In the genomic region with DNA sequence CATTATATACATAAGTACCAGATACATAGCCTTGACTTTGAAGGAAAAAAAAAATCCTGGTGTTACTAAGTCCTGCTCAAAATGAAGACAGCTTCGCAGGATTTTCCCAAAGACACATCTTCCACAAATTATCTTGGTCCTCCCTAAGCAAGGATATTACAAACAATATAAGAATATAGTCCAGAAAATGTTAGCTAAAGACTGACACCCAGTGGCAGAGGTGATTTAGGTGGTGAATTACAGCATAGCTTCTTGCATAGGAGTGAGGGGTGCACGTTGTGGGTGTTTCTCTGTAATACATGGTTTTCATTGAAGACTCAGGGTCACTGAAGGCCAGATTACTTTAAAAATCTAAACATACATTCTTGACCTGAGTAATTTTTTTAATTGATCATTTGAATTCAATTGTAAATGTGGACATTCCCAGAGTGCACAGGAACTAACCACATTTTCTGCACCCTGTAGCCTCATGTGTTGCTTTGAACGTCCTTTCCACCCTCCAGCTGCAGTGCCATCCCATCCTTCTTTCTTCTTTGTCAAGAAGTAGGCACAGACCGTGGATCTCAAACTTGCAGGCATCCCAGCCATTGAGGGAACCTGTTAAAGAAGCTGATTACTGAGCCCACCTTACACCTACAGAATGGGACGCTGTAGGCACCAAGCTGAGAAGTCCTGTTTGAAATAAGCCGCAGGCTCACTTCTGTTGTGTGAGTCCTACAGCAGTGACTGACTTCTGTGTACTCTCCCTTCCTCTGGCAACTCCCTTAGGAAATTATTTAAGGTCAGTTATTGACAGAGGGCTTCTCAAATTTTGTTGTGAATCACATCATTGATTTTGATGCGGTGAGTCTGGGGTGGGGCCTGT, we compare ENCODE assay signal across 8 cellular contexts.
DNase-seq lines count a peak whose midpoint lies in the region; TF ChIP-seq lines count a peak whose summit lies in the region.

No MANE protein-coding gene starts in this region.

- H3K27me3 Mint-ChIP-seq in activated naive CD4-positive, alpha-beta T cell treated with anti-CD3 and anti-CD28 coated beads for 36 hours (ENCODE audit: low read depth): peaks cover 3% of the 10 kb centered on the region

- peak; percentile 51 for DNase-seq in activated naive CD4-positive, alpha-beta T cell treated with anti-CD3 and anti-CD28 coated beads for 36 hours
- DNase-seq in activated naive CD4-positive, alpha-beta T cell (lab: John Stamatoyannopoulos, UW): no peak
- peak; percentile 63 for DNase-seq in HuH-7 (ENCODE audit: low spot score)
- DNase-seq in SHP77 (lab: John Stamatoyannopoulos, UW): peak; percentile 49 to 52
- DNase-seq in fibroblast of pulmonary artery (ENCODE audit: low read depth): peak; percentile 60
- no peak for DNase-seq in spleen
- DNase-seq in amniotic stem cell (lab: John Stamatoyannopoulos, UW): no peak
- DNase-seq in HK-2 (ENCODE audit: unreplicated experiment): no peak

- intact Hi-C loops in activated naive CD4-positive, alpha-beta T cell treated with anti-CD3 and anti-CD28 coated beads for 36 hours (cut with micrococcal nuclease): loop anchor here (1.0 to 10.0 kb wide), 9 partner anchors 29 to 910 kb away; partner anchors contain the start of genes HEBP2 and OLIG3
- intact Hi-C loops in spleen (cut with DNase I; ENCODE audit: low total_unique reads): no loop called here

- no peak overlapping the region for H3K4me3 ChIP-seq in fibroblast of pulmonary artery (replicated peaks; ENCODE audit: low read depth, low read length)
- no peak overlapping the region for H3K4me3 ChIP-seq in spleen

- H3K27ac Mint-ChIP-seq in activated naive CD4-positive, alpha-beta T cell treated with anti-CD3 and anti-CD28 coated beads for 36 hours: no peak overlapping the region

- 45 to 63% (median 51%) methylated on average over 7 of the region's 7 CpGs for WGBS in spleen, 5 donors

- H3K27me3 ChIP-seq in spleen (replicated peaks in 1 of 7): no peaks in the 10 kb centered on the region

- no peak overlapping the region for H3K27ac ChIP-seq in spleen

- no peaks in the 10 kb centered on the region for H3K9me3 Mint-ChIP-seq in activated naive CD4-positive, alpha-beta T cell treated with anti-CD3 and anti-CD28 coated beads for 36 hours

- TF ChIP-seq CTCF in fibroblast of pulmonary artery (IDR thresholded peaks at IDR 0.05; ENCODE audit: low read length, missing control alignments): peak; percentile 64
- TF ChIP-seq CTCF in spleen (IDR thresholded peaks at IDR 0.05 in 8 of 11, conservative IDR thresholded peaks at IDR 0.05 in 3 of 11): peak in 8 of 11 experiments; percentile 8 to 54 (median 32)

- CTCF ChIA-PET in activated naive CD4-positive, alpha-beta T cell treated with anti-CD3 and anti-CD28 coated beads for 36 hours (lab: Charles Lee): interaction anchor here (0.5 to 4.7 kb wide), 39 partner anchors 12 to 1050 kb away, joined by 3 to 31 read pairs (median 4); partner anchors contain the start of gene PERP

- TF ChIP-seq POLR2A in spleen (IDR thresholded peaks at IDR 0.05): no peak

- peaks cover 0 to 6% (median 0%) of the 10 kb centered on the region in 6 donors for H3K4me1 ChIP-seq in spleen

- H3K36me3 ChIP-seq in spleen: no peaks in the 10 kb centered on the region

- H3K36me3 Mint-ChIP-seq in activated naive CD4-positive, alpha-beta T cell treated with anti-CD3 and anti-CD28 coated beads for 36 hours (ENCODE audit: low read depth): no peaks in the 10 kb centered on the region

- no peaks in the 10 kb centered on the region for H3K9me3 ChIP-seq in spleen

- H3K4me1 Mint-ChIP-seq in activated naive CD4-positive, alpha-beta T cell treated with anti-CD3 and anti-CD28 coated beads for 36 hours (ENCODE audit: low read depth): peaks cover 20% of the 10 kb centered on the region

- H3K4me3 Mint-ChIP-seq in activated naive CD4-positive, alpha-beta T cell treated with anti-CD3 and anti-CD28 coated beads for 36 hours: no peak overlapping the region

Comparison
In these comparisons a context has a peak if more than half of its experiments do, and no peak if none do; other contexts are left out.
1. DNase-seq: peak in activated naive CD4-positive, alpha-beta T cell treated with anti-CD3 and anti-CD28 coated beads for 36 hours (single experiment), HuH-7 (single experiment), SHP77 (2 of 2) and fibroblast of pulmonary artery (single experiment); none in activated naive CD4-positive, alpha-beta T cell (0 of 4), spleen (single experiment), amniotic stem cell (single experiment) and HK-2 (single experiment).